ENCODE assay signal across 13 cellular contexts in the genomic region with DNA sequence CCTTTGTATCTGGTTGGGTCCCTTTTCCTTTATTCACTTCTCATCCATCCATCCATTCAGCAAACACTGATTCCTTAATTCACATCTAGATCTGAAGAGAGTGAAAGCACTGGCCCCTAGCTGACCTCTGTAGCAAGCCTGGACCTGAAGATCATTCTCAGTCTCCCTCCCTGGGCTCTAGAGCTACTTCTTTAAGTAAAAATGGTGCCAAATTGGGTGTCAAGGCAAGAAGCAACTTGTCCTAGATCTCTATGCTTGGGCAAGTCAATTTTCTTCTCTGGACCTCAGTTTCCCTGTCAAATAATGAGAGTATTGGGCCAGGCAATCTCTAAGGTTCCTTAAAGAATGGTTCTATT. TPM values are rescaled to one million over a fixed set of nuclear protein-coding genes. Genes with fewer than 3 reads are reported as not detected.
DNase-seq lines count a peak whose midpoint lies in the region; ATAC-seq and TF ChIP-seq lines count a peak whose summit lies in the region.
"Had no signal": no experiment of that assay in that cellular context is flagged by ENCODE, and none has a peak within 500 bp of the region (broad histone marks: within the 10 kb centered on the region; RNA-seq: fewer than 3 reads in every experiment).

No MANE protein-coding gene starts in this region.

- no peaks in the 10 kb centered on the region for H3K36me3 ChIP-seq in breast epithelium

- H3K4me1 ChIP-seq in breast epithelium: peaks cover 0 to 14% of the 10 kb centered on the region in 2 donors

- intact Hi-C loops in breast epithelium (cut with DNase I; ENCODE audit: low total_unique reads): no loop called here

- H3K9me3 ChIP-seq in breast epithelium: no peaks in the 10 kb centered on the region

- H3K27me3 ChIP-seq in breast epithelium (no peaks in the 10 kb centered on the region), layer of hippocampus (ENCODE audit: control insufficient read depth, insufficient read depth, low read length) (no peaks in the 10 kb centered on the region)

- no peak for DNase-seq in breast epithelium (ENCODE audit: low spot score in 2 of 2)
- DNase-seq in NCI-H226: no peak
- no peak for DNase-seq in DMS53 treated with DMSO at 0.1 percent for 48 hours (lab: John Stamatoyannopoulos, UW; ENCODE audit: unreplicated experiment)
- DNase-seq in Kasumi-1 (lab: John Stamatoyannopoulos, UW): no peak
- DNase-seq: activated CD8-positive, alpha-beta T cell treated with anti-CD3 and anti-CD28 coated beads, Interleukin-2, amount 10 ng/mL, durations not matched to agents 7 days and 5 days; effector CD4-positive, alpha-beta T cell; naive thymus-derived CD4-positive, alpha-beta T cell; NCI-H2227 treated with DMSO at 0.1 percent for 48 hours had no signal

- TF ChIP-seq CTCF in breast epithelium (IDR thresholded peaks at IDR 0.05): no peak

- ATAC-seq in HG03066 (IDR thresholded peaks at IDR 0.05; ENCODE audit: low read depth, unreplicated experiment): peak; percentile 20
- no peak for ATAC-seq in GM18909 (IDR thresholded peaks at IDR 0.05; ENCODE audit: poor library complexity, unreplicated experiment)
- ATAC-seq: activated CD8-positive, alpha-beta T cell treated with anti-CD3 and anti-CD28 coated beads, Interleukin-2, amount 10 ng/mL, durations not matched to agents 7 days and 5 days; activated T-helper 17 cell treated with anti-CD3 and anti-CD28 coated beads, Interleukin-2, amount 50 U/mL, for 72 hours; naive thymus-derived CD4-positive, alpha-beta T cell had no signal

- no peak overlapping the region for H3K4me3 ChIP-seq in breast epithelium
- H3K4me3 ChIP-seq in skin epidermis: no peak overlapping the region

- H3K27ac ChIP-seq in breast epithelium (peak overlapping the region; percentile 62 to 66), layer of hippocampus (ENCODE audit: low read depth, low read length) (peak overlapping the region; percentile 13), skin epidermis (peak overlapping the region in 13 of 21 experiments; percentile 16 to 66 (median 35))

- TF ChIP-seq POLR2A in breast epithelium (IDR thresholded peaks at IDR 0.05): no peak

RNA-seq across cellular contexts. Expression of a gene that starts 36.1 kb away (rescaled TPM):
- total RNA-seq in breast epithelium: 10 to 100 TPM; 11.3 to 18.2 (median 11.5) TPM

Comparison
In these comparisons a context has a peak if more than half of its experiments do, and no peak if none do; other contexts are left out.
1. H3K27ac ChIP-seq: peak in every context shown above with its lines; median percentile 64 in breast epithelium; 35 in skin epidermis; 13 in layer of hippocampus.